In genomic region chrX:49270249-49270921, GRCh38 we compare ENCODE assay signal across 7 cellular contexts. TPM values are rescaled to one million over a fixed set of nuclear protein-coding genes. Genes with fewer than 3 reads are reported as not detected.
DNase-seq lines count a peak whose midpoint lies in the region; ATAC-seq and TF ChIP-seq lines count a peak whose summit lies in the region.

No MANE protein-coding gene starts in this region.

- intact Hi-C loops in activated CD8-positive, alpha-beta T cell treated with anti-CD3 and anti-CD28 coated beads for 36 hours (cut with micrococcal nuclease), result loop anchor here (5.0 kb wide), 1 partner anchor 78 kb away; no protein-coding TSS in a partner anchor

- peaks cover 56% of the 10 kb centered on the region for H3K4me1 Mint-ChIP-seq in activated CD8-positive, alpha-beta T cell treated with anti-CD3 and anti-CD28 coated beads for 36 hours (ENCODE audit: low read depth)
- peaks cover 55% of the 10 kb centered on the region for H3K4me1 Mint-ChIP-seq in stimulated activated effector memory CD8-positive, alpha-beta T cell treated with anti-CD3 and anti-CD28 coated beads, Interleukin-12 subunit alpha, Interleukin-12 subunit beta, amount 100 ng/mL, for 72 hours

- DNase-seq in activated CD8-positive, alpha-beta T cell treated with anti-CD3 and anti-CD28 coated beads for 36 hours, result no peak
- DNase-seq in stimulated activated effector memory CD8-positive, alpha-beta T cell treated with anti-CD3 and anti-CD28 coated beads, Interleukin-12 subunit alpha, Interleukin-12 subunit beta, amount 100 ng/mL, for 72 hours (ENCODE audit: low spot score in 2 of 2), result no peak
- DNase-seq in NCI-H1092 (lab: John Stamatoyannopoulos, UW), result no peak
- no peak for DNase-seq in stimulated activated naive CD4-positive, alpha-beta T cell treated with Interleukin-2 at 50 U/mL for 16 hours (lab: John Stamatoyannopoulos, UW)

- POLR2A ChIA-PET in HEK293 (lab: Yijun Ruan, JAX), result no interaction called here
- POLR2A ChIA-PET in activated CD8-positive, alpha-beta T cell treated with anti-CD3 and anti-CD28 coated beads for 36 hours (lab: Charles Lee), result interaction anchor here (0.6 kb wide), 1 partner anchor 11 kb away, joined by 3 read pairs; no protein-coding TSS in a partner anchor

- CTCF ChIA-PET in HEK293 (lab: Yijun Ruan, JAX), result interaction anchor here (0.5 kb wide), 1 partner anchor 107 kb away, joined by 5 read pairs; no protein-coding TSS in a partner anchor
- CTCF ChIA-PET in activated CD8-positive, alpha-beta T cell treated with anti-CD3 and anti-CD28 coated beads for 36 hours (lab: Charles Lee), result no interaction called here

- H3K9me3 Mint-ChIP-seq in activated CD8-positive, alpha-beta T cell treated with anti-CD3 and anti-CD28 coated beads for 36 hours, result no peaks in the 10 kb centered on the region
- H3K9me3 Mint-ChIP-seq in stimulated activated effector memory CD8-positive, alpha-beta T cell treated with anti-CD3 and anti-CD28 coated beads, Interleukin-12 subunit alpha, Interleukin-12 subunit beta, amount 100 ng/mL, for 72 hours, result no peaks in the 10 kb centered on the region

- peaks cover 0 to 3% of the 10 kb centered on the region in 2 experiments; a peak in 1 of 3 replicates for H3K36me3 ChIP-seq in HEK293 (ENCODE audit: control insufficient read depth in 2 of 2, insufficient read depth in 1 of 2, low read length in 2 of 2)

- no peaks in the 10 kb centered on the region for H3K27me3 Mint-ChIP-seq in activated CD8-positive, alpha-beta T cell treated with anti-CD3 and anti-CD28 coated beads for 36 hours

- no peaks in the 10 kb centered on the region; the same call in 1 of the 2 replicates for H3K4me1 ChIP-seq in HEK293 (ENCODE audit: control insufficient read depth, insufficient read depth, low read length)

- H3K27ac Mint-ChIP-seq in activated CD8-positive, alpha-beta T cell treated with anti-CD3 and anti-CD28 coated beads for 36 hours, result peak overlapping the region; percentile 99
- H3K27ac Mint-ChIP-seq in stimulated activated effector memory CD8-positive, alpha-beta T cell treated with anti-CD3 and anti-CD28 coated beads, Interleukin-12 subunit alpha, Interleukin-12 subunit beta, amount 100 ng/mL, for 72 hours, result peak overlapping the region; percentile 96

- H3K36me3 Mint-ChIP-seq in activated CD8-positive, alpha-beta T cell treated with anti-CD3 and anti-CD28 coated beads for 36 hours (ENCODE audit: low read depth), result peaks cover 20% of the 10 kb centered on the region
- peaks cover 40% of the 10 kb centered on the region for H3K36me3 Mint-ChIP-seq in stimulated activated effector memory CD8-positive, alpha-beta T cell treated with anti-CD3 and anti-CD28 coated beads, Interleukin-12 subunit alpha, Interleukin-12 subunit beta, amount 100 ng/mL, for 72 hours

- H3K27ac ChIP-seq in HEK293 (ENCODE audit: extremely low read depth, low read depth, low read length), result peak overlapping the region; percentile 87

- peak overlapping the region; percentile 74 for H3K4me3 Mint-ChIP-seq in activated CD8-positive, alpha-beta T cell treated with anti-CD3 and anti-CD28 coated beads for 36 hours
- peak overlapping the region; percentile 80 for H3K4me3 Mint-ChIP-seq in stimulated activated effector memory CD8-positive, alpha-beta T cell treated with anti-CD3 and anti-CD28 coated beads, Interleukin-12 subunit alpha, Interleukin-12 subunit beta, amount 100 ng/mL, for 72 hours

- TF ChIP-seq CTCF in HEK293 (tag by site-specific recombination; IDR thresholded peaks at IDR 0.05), result no peak
- TF ChIP-seq CTCF in activated CD8-positive, alpha-beta T cell treated with anti-CD3 and anti-CD28 coated beads for 36 hours (IDR thresholded peaks at IDR 0.05), result no peak

- H3K9me3 ChIP-seq in HEK293 (ENCODE audit: control insufficient read depth, insufficient read depth, low read depth, low read length), result no peaks in the 10 kb centered on the region

- peak overlapping the region; percentile 62 for H3K4me3 ChIP-seq in HEK293 (ENCODE audit: low read depth, low read length)
- peak overlapping the region; percentile 45 for H3K4me3 ChIP-seq in iPS-11a (ENCODE audit: low read depth, low read length)

- ATAC-seq in activated CD8-positive, alpha-beta T cell treated with anti-CD3 and anti-CD28 coated beads for 36 hours, result no peak
- no peak for ATAC-seq in stimulated activated effector memory CD8-positive, alpha-beta T cell treated with anti-CD3 and anti-CD28 coated beads, Interleukin-12 subunit alpha, Interleukin-12 subunit beta, amount 100 ng/mL, for 72 hours
- no peak for ATAC-seq in HG02759 (IDR thresholded peaks at IDR 0.05; ENCODE audit: unreplicated experiment)

TF ChIP-seq in HEK293, 187 proteins besides CTCF, POLR2A, EP300 and RAD21 (continues in another document):
- TF ChIP-seq ZNF394 (tag by site-specific recombination; IDR thresholded peaks at IDR 0.05; ENCODE audit: borderline replicate concordance) (no peak), ZNF398 (tag by site-specific recombination; IDR thresholded peaks at IDR 0.05) (0 out of 2 replicates have a peak, but pooled peaks have one; percentile 6), ZNF521 (tag by site-specific recombination; IDR thresholded peaks at IDR 0.05) (no peak), ZFHX2 (tag by site-specific recombination; conservative IDR thresholded peaks at IDR 0.05) (0 out of 2 replicates have a peak, but pooled peaks have one; percentile 10), SALL2 (tag by site-specific recombination; IDR thresholded peaks at IDR 0.05; ENCODE audit: borderline replicate concordance) (no peak), ZNF571 (tag by site-specific recombination; IDR thresholded peaks at IDR 0.05) (no peak), ZNF600 (tag by site-specific recombination; IDR thresholded peaks at IDR 0.05) (peak; percentile 16; the same call in 1 of the 2 replicates), ZNF785 (tag by site-specific recombination; IDR thresholded peaks at IDR 0.05) (0 out of 2 replicates have a peak, but pooled peaks have one; percentile 3), ZNF621 (tag by site-specific recombination; IDR thresholded peaks at IDR 0.05) (no peak), KLF7 (tag by site-specific recombination; IDR thresholded peaks at IDR 0.05; ENCODE audit: borderline replicate concordance) (no peak)
- TF ChIP-seq, protein P1, sequence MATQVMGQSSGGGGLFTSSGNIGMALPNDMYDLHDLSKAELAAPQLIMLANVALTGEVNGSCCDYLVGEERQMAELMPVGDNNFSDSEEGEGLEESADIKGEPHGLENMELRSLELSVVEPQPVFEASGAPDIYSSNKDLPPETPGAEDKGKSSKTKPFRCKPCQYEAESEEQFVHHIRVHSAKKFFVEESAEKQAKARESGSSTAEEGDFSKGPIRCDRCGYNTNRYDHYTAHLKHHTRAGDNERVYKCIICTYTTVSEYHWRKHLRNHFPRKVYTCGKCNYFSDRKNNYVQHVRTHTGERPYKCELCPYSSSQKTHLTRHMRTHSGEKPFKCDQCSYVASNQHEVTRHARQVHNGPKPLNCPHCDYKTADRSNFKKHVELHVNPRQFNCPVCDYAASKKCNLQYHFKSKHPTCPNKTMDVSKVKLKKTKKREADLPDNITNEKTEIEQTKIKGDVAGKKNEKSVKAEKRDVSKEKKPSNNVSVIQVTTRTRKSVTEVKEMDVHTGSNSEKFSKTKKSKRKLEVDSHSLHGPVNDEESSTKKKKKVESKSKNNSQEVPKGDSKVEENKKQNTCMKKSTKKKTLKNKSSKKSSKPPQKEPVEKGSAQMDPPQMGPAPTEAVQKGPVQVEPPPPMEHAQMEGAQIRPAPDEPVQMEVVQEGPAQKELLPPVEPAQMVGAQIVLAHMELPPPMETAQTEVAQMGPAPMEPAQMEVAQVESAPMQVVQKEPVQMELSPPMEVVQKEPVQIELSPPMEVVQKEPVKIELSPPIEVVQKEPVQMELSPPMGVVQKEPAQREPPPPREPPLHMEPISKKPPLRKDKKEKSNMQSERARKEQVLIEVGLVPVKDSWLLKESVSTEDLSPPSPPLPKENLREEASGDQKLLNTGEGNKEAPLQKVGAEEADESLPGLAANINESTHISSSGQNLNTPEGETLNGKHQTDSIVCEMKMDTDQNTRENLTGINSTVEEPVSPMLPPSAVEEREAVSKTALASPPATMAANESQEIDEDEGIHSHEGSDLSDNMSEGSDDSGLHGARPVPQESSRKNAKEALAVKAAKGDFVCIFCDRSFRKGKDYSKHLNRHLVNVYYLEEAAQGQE (tag by site-specific recombination; IDR thresholded peaks at IDR 0.05), result no peak

RNA-seq across cellular contexts. Expression of gene PPP1R3F, which starts 0.8 kb away (rescaled TPM):
- total RNA-seq in activated CD8-positive, alpha-beta T cell treated with anti-CD3 and anti-CD28 coated beads for 36 hours, result 1 to 10 TPM; 4.8 to 5.4 TPM

RNA-seq across cellular contexts. Expression of gene FOXP3, which starts 5.9 kb away (rescaled TPM):
- 10 to 100 TPM; 22.3 to 23.5 TPM for total RNA-seq in activated CD8-positive, alpha-beta T cell treated with anti-CD3 and anti-CD28 coated beads for 36 hours

RNA-seq across cellular contexts. Expression of gene GAGE10, which starts 33.1 kb away (rescaled TPM):
- total RNA-seq in activated CD8-positive, alpha-beta T cell treated with anti-CD3 and anti-CD28 coated beads for 36 hours, result not detected

RNA-seq across cellular contexts. Expression of gene CCDC22, which starts 35.1 kb away (rescaled TPM):
- 10 to 100 TPM; 27.4 to 29.9 TPM for total RNA-seq in activated CD8-positive, alpha-beta T cell treated with anti-CD3 and anti-CD28 coated beads for 36 hours

RNA-seq across cellular contexts. Expression of gene CACNA1F, which starts 37.2 kb away (rescaled TPM):
- 1 to 10 TPM in 1 of 2 experiments, under 1 TPM in 1; 0.90 to 1.1 TPM for total RNA-seq in activated CD8-positive, alpha-beta T cell treated with anti-CD3 and anti-CD28 coated beads for 36 hours
